Comparison of ENCODE assay signal across 1 cellular context in the genomic region with DNA sequence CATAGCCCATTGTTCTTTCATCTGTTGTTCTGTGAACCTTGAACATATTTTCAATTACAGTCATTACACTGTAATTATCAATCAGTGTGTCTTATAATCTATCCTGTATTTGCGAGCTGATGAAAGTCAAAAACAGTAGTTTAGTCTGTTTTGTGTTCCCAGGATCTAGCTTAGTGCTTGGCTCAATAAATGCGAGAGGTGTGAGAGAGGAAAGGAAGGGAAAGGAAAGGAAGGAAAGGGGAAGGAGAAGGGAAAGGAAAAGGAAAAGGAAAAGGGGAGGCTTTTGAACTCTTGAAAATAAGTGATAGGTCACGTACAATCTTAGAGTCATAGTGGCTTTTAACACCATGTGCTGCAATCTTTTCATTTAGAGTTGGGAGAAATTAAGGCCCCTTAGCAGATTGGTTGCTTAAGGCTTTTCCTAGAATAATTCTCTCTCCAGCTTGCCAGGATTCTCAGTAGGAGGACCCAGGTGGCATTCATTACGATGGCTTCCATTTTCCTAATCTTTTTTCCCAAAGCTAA.
TF ChIP-seq lines count a peak whose summit lies in the region.

No MANE protein-coding gene starts in this region.

TF ChIP-seq in HEK293, 187 proteins besides CTCF, POLR2A, EP300 and RAD21:
- TF ChIP-seq PRDM1 (tag by site-specific recombination; IDR thresholded peaks at IDR 0.05) (peak; percentile 74), SCRT2 (tag by site-specific recombination; IDR thresholded peaks at IDR 0.05) (no peak)
